ENCODE assay signal across 14 cellular contexts in the genomic region with DNA sequence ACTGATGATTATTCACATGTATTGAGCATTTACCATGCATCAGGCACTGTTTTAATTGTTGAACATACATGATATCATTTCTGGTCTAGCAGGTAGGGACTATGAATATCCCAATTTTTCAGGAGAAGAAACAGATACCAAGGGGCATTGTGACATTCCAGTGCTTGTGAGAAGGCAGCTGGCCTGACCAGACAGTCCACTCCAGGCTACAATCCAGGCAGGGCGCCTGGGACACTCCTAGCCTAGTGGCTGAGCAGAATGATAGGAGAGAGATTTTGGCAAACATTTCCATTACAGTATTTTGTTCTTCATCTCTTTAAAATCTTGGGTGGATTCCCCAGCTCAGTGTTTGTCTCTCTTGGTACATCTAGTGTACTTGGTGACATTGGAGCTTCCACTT.
"Had no signal": no experiment of that assay in that cellular context is flagged by ENCODE, and none has a peak within 500 bp of the region (broad histone marks: within the 10 kb centered on the region; RNA-seq: fewer than 3 reads in every experiment).

No MANE protein-coding gene starts in this region.

- H3K4me1 Mint-ChIP-seq: endodermal cell, neural progenitor cell had no signal

- H3K36me3 Mint-ChIP-seq: natural killer cell treated with Interleukin-12 subunit alpha and Interleukin-12 subunit beta and Interleukin-15 and Interleukin-18, amount 100 ng/mL, for 72 hours had no signal

- DNase-seq: effector CD4-positive, alpha-beta T cell; ovary; stimulated activated naive CD4-positive, alpha-beta T cell treated with Interleukin-2 at 50 U/mL for 16 hours; uterus had no signal

- H3K27me3 ChIP-seq: foreskin keratinocyte, hepatocyte, neural progenitor cell, ovary, right atrium auricular region, upper lobe of left lung, uterus had no signal

- H3K4me1 ChIP-seq: neural progenitor cell, right atrium auricular region, upper lobe of left lung, uterus had no signal

- H3K4me2 ChIP-seq: hepatocyte, neural progenitor cell, smooth muscle cell had no signal

- H3K9me3 Mint-ChIP-seq: endodermal cell had no signal

- H3K27ac ChIP-seq: coronary artery, foreskin keratinocyte, hepatocyte, neural progenitor cell, ovary, right atrium auricular region, upper lobe of left lung, uterus had no signal

- H3K4me3 Mint-ChIP-seq: endodermal cell; natural killer cell treated with Interleukin-12 subunit alpha and Interleukin-12 subunit beta and Interleukin-15 and Interleukin-18, amount 100 ng/mL, for 72 hours; neural progenitor cell had no signal

- H3K79me2 ChIP-seq: hepatocyte had no signal

- H3K4me3 ChIP-seq: coronary artery, hepatocyte, mucosa of descending colon, neural progenitor cell, ovary, right atrium auricular region, smooth muscle cell, upper lobe of left lung, uterus had no signal

- H3K36me3 ChIP-seq: neural progenitor cell, ovary, right atrium auricular region, upper lobe of left lung, uterus had no signal

- H2AFZ ChIP-seq: hepatocyte, neural progenitor cell had no signal

- H3K9ac ChIP-seq: neural progenitor cell had no signal

- H3K27ac Mint-ChIP-seq: endodermal cell; natural killer cell treated with Interleukin-12 subunit alpha and Interleukin-12 subunit beta and Interleukin-15 and Interleukin-18, amount 100 ng/mL, for 72 hours; neural progenitor cell had no signal
